6 cellular contexts compared by ENCODE assay signal in the genomic region with DNA sequence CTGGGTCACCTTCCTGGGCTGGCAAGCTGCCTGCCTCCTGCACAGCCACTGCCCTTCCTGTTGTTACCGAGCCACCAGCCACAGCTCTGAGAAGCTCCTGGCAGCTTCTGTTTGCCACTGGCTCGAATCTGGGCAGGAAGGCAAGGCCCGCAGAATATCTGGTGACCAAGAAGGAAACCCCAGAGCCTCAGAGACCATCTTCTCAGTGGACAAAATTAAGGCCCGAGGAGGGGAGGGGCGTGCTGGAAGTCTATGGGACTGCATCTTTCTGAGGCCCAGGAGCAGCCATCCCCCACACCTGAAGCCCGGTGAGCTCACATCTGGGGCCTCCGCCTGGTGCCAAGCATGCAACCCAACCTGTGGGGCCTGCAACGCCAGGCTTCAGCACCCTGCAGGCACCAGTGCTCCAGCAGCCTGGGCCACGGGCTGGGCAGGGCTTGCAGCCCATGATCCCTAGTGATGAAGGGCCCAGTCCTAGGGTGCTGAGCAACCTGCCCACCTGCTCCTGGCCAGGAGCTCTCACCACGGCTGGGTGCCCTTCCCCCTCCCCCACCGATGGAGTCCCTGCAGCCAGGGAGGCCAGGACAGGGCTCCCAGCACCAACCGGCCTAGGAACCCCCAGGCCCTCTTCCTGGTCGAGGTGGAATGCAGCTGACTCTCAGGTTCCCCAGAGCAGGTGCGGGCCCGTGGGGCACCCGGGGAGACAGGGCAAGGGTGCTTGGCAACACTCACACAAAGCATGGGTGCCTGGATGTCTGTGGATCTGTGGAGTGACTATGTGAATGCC. TPM values are rescaled to one million over a fixed set of nuclear protein-coding genes. Genes with fewer than 3 reads are reported as not detected.
DNase-seq lines count a peak whose midpoint lies in the region; ATAC-seq, FAIRE-seq and TF ChIP-seq lines count a peak whose summit lies in the region.

No MANE protein-coding gene starts in this region.

- intact Hi-C loops in HepG2 (cut with micrococcal nuclease; ENCODE audit: unreplicated experiment): loop anchor here (2.0 kb wide), 1 partner anchor 19 kb away; no protein-coding TSS in a partner anchor

- in situ Hi-C loops in HepG2 (cut with HindIII; ENCODE audit: extremely low pct_ligation_motif_present, low pct_unique_long_range_greater_than_20kb): no loop called here

- no TSS peak for BruUV-seq in HepG2 (replicated peaks; lab: Mats Ljungman, UMichigan)

- TF ChIP-seq POLR2A in HepG2 (IDR thresholded peaks at IDR 0.05; ENCODE audit: insufficient read depth in 1 of 2, low read depth in 2 of 2, low read length in 2 of 2): 0 out of 4 replicates have a peak, but pooled peaks of 1 of the 2 experiments have one; percentile 6

- no peak for TF ChIP-seq RAD21 in HepG2 (CRISPR knock-in tag; IDR thresholded peaks at IDR 0.05)

- peaks cover 5% of the 10 kb centered on the region; the same call in 1 of the 2 replicates for H4K20me1 ChIP-seq in HepG2 (ENCODE audit: insufficient read depth, low read length)

- H3K27me3 ChIP-seq in WERI-Rb-1 (ENCODE audit: insufficient read depth, low read depth, severe bottlenecking) (no peaks in the 10 kb centered on the region), HepG2 (ENCODE audit: control insufficient read depth in 1 of 2, insufficient read depth in 2 of 2, low read length in 2 of 2) (no peaks in the 10 kb centered on the region)

- WGBS in HepG2 (ENCODE audit: low lambda C conversion rate): 0% methylated on average over 3 of the region's 16 CpGs

- DNase-seq in WERI-Rb-1 (no peak), HepG2 (ENCODE audit: low spot score) (no peak), NCI-H1105 (lab: John Stamatoyannopoulos, UW) (no peak), dedifferentiated amniotic fluid mesenchymal stem cell (ENCODE audit: extremely low spot score) (no peak), anterior cingulate cortex (lab: John Stamatoyannopoulos, UW) (no peak)

- H3K4me3 ChIP-seq in WERI-Rb-1 (ENCODE audit: low read depth, low read length) (peak overlapping the region; percentile 93), HepG2 (replicated peaks in 1 of 3; ENCODE audit: insufficient read depth in 1 of 3, low read depth in 2 of 3, low read length in 3 of 3) (peak overlapping the region; percentile 68 to 96 (median 95))

- H3K9me3 ChIP-seq in WERI-Rb-1 (ENCODE audit: severe bottlenecking) (no peaks in the 10 kb centered on the region), HepG2 (ENCODE audit: low read length) (no peaks in the 10 kb centered on the region)

- TF ChIP-seq EP300 in HepG2 (IDR thresholded peaks at IDR 0.05; ENCODE audit: low read depth in 2 of 2, low read length in 2 of 2) (no peak), HepG2 (CRISPR knock-in tag; IDR thresholded peaks at IDR 0.05; ENCODE audit: borderline replicate concordance) (no peak)

- peaks cover 30% of the 10 kb centered on the region for H3K4me1 ChIP-seq in HepG2 (ENCODE audit: insufficient read depth, low read length)

- H3K4me2 ChIP-seq in HepG2 (ENCODE audit: low read depth, low read length): peak overlapping the region; percentile 98

- no peak for FAIRE-seq in HepG2 (lab: Jason Lieb, UNC)

- peak; percentile 10 for ATAC-seq in HepG2

- CTCF ChIA-PET in HepG2 (lab: Yijun Ruan, JAX; ENCODE audit: low intra/inter-chr PET ratio, low total read pairs): no interaction called here

- no peak for TF ChIP-seq CTCF in C4-2B (conservative IDR thresholded peaks at IDR 0.05)
- TF ChIP-seq CTCF in WERI-Rb-1 (IDR thresholded peaks at IDR 0.05; ENCODE audit: low read depth, low read length): no peak
- no peak for TF ChIP-seq CTCF in HepG2 (CRISPR knock-in tag; IDR thresholded peaks at IDR 0.05)

- peaks cover 45% of the 10 kb centered on the region for H3K79me2 ChIP-seq in HepG2 (ENCODE audit: insufficient read depth, low read length)

- peaks cover 33% of the 10 kb centered on the region for H3K36me3 ChIP-seq in WERI-Rb-1
- H3K36me3 ChIP-seq in HepG2 (replicated peaks in 1 of 2; ENCODE audit: control insufficient read depth in 1 of 2, insufficient read depth in 2 of 2, low read length in 2 of 2): peaks cover 3 to 5% of the 10 kb centered on the region in 2 experiments; a peak in 2 of 5 replicates

- H3K27ac ChIP-seq in C4-2B (peak overlapping the region; percentile 97), WERI-Rb-1 (peak overlapping the region; percentile 94), HepG2 (ENCODE audit: extremely low read length, insufficient read depth, low read length) (peak overlapping the region; percentile 77)

- H2AFZ ChIP-seq in HepG2 (ENCODE audit: low read length): no peak overlapping the region

- POLR2A ChIA-PET in HepG2 (lab: Yijun Ruan, JAX): interaction anchor here (1.0 to 1.4 kb wide), 4 partner anchors 10 to 46 kb away, joined by 3 to 4 read pairs (median 3); no protein-coding TSS in a partner anchor

- H3K9ac ChIP-seq in HepG2 (ENCODE audit: insufficient read depth, low read depth, low read length): peak overlapping the region; percentile 90

RNA-seq across cellular contexts. Expression of a gene that starts 0.9 kb away (rescaled TPM):
- total RNA-seq in HepG2 (2016; rRNA removed; fragmentation: Illumina TruSeq; extraction: Trizol): 7.2 and 9.3 TPM in 2 replicates
- 6.9 and 8.7 TPM in 2 replicates for total RNA-seq in HepG2 (2016; cell fraction: cytosol; rRNA removed; fragmentation: Illumina TruSeq; extraction: Trizol; ENCODE audit: low read depth)
- total RNA-seq in HepG2 (2016; cell fraction: insoluble cytoplasmic fraction; rRNA removed; fragmentation: Illumina TruSeq; extraction: Trizol): 6.2 and 9.8 TPM in 2 replicates
- total RNA-seq in HepG2 (2016; cell fraction: membrane; rRNA removed; fragmentation: Illumina TruSeq; extraction: Trizol): 15.1 and 19.3 TPM in 2 replicates
- 7.2 and 8.0 TPM in 2 replicates for total RNA-seq in HepG2 (2016; cell fraction: nucleus; rRNA removed; fragmentation: Illumina TruSeq; extraction: Trizol)
- 5.5 and 8.0 TPM in 2 replicates for polyA plus RNA-seq in HepG2 (2011; rRNA removed)
- polyA plus RNA-seq in HepG2 (2011; cell fraction: cytosol; rRNA removed): 7.7 and 13.2 TPM in 2 replicates
- 11.5 and 12.6 TPM in 2 replicates for polyA plus RNA-seq in HepG2 (2011; cell fraction: nucleus; rRNA removed)
- polyA plus RNA-seq in HepG2 (2012): 7.1 and 9.6 TPM in 2 replicates
- polyA plus RNA-seq in HepG2 (2016; cell fraction: cytosol; fragmentation: Illumina TruSeq; extraction: Trizol; ENCODE audit: low read depth): 12.5 and 15.0 TPM in 2 replicates
- polyA plus RNA-seq in HepG2 (2016; cell fraction: insoluble cytoplasmic fraction; fragmentation: Illumina TruSeq; extraction: Trizol; ENCODE audit: low read depth): 13.9 and 15.2 TPM in 2 replicates
- polyA plus RNA-seq in HepG2 (2016; cell fraction: membrane; fragmentation: Illumina TruSeq; extraction: Trizol; ENCODE audit: low read depth): 23.5 and 26.0 TPM in 2 replicates
- polyA plus RNA-seq in HepG2 (2016; cell fraction: nucleus; fragmentation: Illumina TruSeq; extraction: Trizol; ENCODE audit: insufficient read depth, low read depth): 16.7 and 16.9 TPM in 2 replicates
- 9.3 and 18.2 TPM in 2 replicates for polyA minus RNA-seq in HepG2 (2011; rRNA and poly(A)+ RNA removed; ENCODE audit: low replicate concordance)
- polyA minus RNA-seq in HepG2 (2011; cell fraction: cytosol; rRNA and poly(A)+ RNA removed): 13.4 and 15.4 TPM in 2 replicates
- 9.8 and 11.6 TPM in 2 replicates for polyA minus RNA-seq in HepG2 (2011; cell fraction: nucleus; rRNA and poly(A)+ RNA removed)

RNA-seq across cellular contexts. Expression of a gene that starts 1.0 kb away (rescaled TPM):
- 46.4 and 52.8 TPM in 2 replicates for total RNA-seq in HepG2 (2016; rRNA removed; fragmentation: Illumina TruSeq; extraction: Trizol)
- total RNA-seq in HepG2 (2016; cell fraction: cytosol; rRNA removed; fragmentation: Illumina TruSeq; extraction: Trizol; ENCODE audit: low read depth): 23.1 and 23.4 TPM in 2 replicates
- total RNA-seq in HepG2 (2016; cell fraction: insoluble cytoplasmic fraction; rRNA removed; fragmentation: Illumina TruSeq; extraction: Trizol): 37.6 and 53.6 TPM in 2 replicates
- total RNA-seq in HepG2 (2016; cell fraction: membrane; rRNA removed; fragmentation: Illumina TruSeq; extraction: Trizol): 22.1 and 22.9 TPM in 2 replicates
- total RNA-seq in HepG2 (2016; cell fraction: nucleus; rRNA removed; fragmentation: Illumina TruSeq; extraction: Trizol): 43.7 and 54.4 TPM in 2 replicates
- 94.8 and 104 TPM in 2 replicates for polyA plus RNA-seq in HepG2 (2011; rRNA removed)
- 80.0 and 107 TPM in 2 replicates for polyA plus RNA-seq in HepG2 (2011; cell fraction: cytosol; rRNA removed)
- polyA plus RNA-seq in HepG2 (2011; cell fraction: nucleus; rRNA removed): 412 and 553 TPM in 2 replicates
- 69.0 and 86.1 TPM in 2 replicates for polyA plus RNA-seq in HepG2 (2012)
- polyA plus RNA-seq in HepG2 (2016; cell fraction: cytosol; fragmentation: Illumina TruSeq; extraction: Trizol; ENCODE audit: low read depth): 11.0 and 11.1 TPM in 2 replicates
- 38.3 and 53.4 TPM in 2 replicates for polyA plus RNA-seq in HepG2 (2016; cell fraction: insoluble cytoplasmic fraction; fragmentation: Illumina TruSeq; extraction: Trizol; ENCODE audit: low read depth)
- polyA plus RNA-seq in HepG2 (2016; cell fraction: membrane; fragmentation: Illumina TruSeq; extraction: Trizol; ENCODE audit: low read depth): 14.8 and 15.0 TPM in 2 replicates
- polyA plus RNA-seq in HepG2 (2016; cell fraction: nucleus; fragmentation: Illumina TruSeq; extraction: Trizol; ENCODE audit: insufficient read depth, low read depth): 173 and 181 TPM in 2 replicates
- polyA minus RNA-seq in HepG2 (2011; rRNA and poly(A)+ RNA removed; ENCODE audit: low replicate concordance): 120 and 176 TPM in 2 replicates
- polyA minus RNA-seq in HepG2 (2011; cell fraction: cytosol; rRNA and poly(A)+ RNA removed): 37.5 and 38.1 TPM in 2 replicates
- 64.4 and 69.0 TPM in 2 replicates for polyA minus RNA-seq in HepG2 (2011; cell fraction: nucleus; rRNA and poly(A)+ RNA removed)

RNA-seq across cellular contexts. Expression of a gene that starts 5.6 kb away (rescaled TPM):
- total RNA-seq in HepG2 (2016; rRNA removed; fragmentation: Illumina TruSeq; extraction: Trizol): 0.15 TPM in 1 of 2 replicates, not detected in the other
- total RNA-seq in HepG2 (2016; cell fraction: cytosol; rRNA removed; fragmentation: Illumina TruSeq; extraction: Trizol; ENCODE audit: low read depth): not detected in 2 replicates
- 0.13 TPM in 1 of 2 replicates, not detected in the other for total RNA-seq in HepG2 (2016; cell fraction: insoluble cytoplasmic fraction; rRNA removed; fragmentation: Illumina TruSeq; extraction: Trizol)
- total RNA-seq in HepG2 (2016; cell fraction: membrane; rRNA removed; fragmentation: Illumina TruSeq; extraction: Trizol): not detected in 2 replicates
- 0.12 and 0.25 TPM in 2 replicates for total RNA-seq in HepG2 (2016; cell fraction: nucleus; rRNA removed; fragmentation: Illumina TruSeq; extraction: Trizol)
- polyA plus RNA-seq in HepG2 (2011; rRNA removed): 0.13 and 0.20 TPM in 2 replicates
- polyA plus RNA-seq in HepG2 (2011; cell fraction: cytosol; rRNA removed): 0.13 and 0.21 TPM in 2 replicates
- 1.5 and 2.4 TPM in 2 replicates for polyA plus RNA-seq in HepG2 (2011; cell fraction: nucleus; rRNA removed)
- polyA plus RNA-seq in HepG2 (2012): 0.17 TPM in 2 replicates
- polyA plus RNA-seq in HepG2 (2016; cell fraction: cytosol; fragmentation: Illumina TruSeq; extraction: Trizol; ENCODE audit: low read depth): not detected in 2 replicates
- polyA plus RNA-seq in HepG2 (2016; cell fraction: insoluble cytoplasmic fraction; fragmentation: Illumina TruSeq; extraction: Trizol; ENCODE audit: low read depth): not detected in 2 replicates
- polyA plus RNA-seq in HepG2 (2016; cell fraction: membrane; fragmentation: Illumina TruSeq; extraction: Trizol; ENCODE audit: low read depth): 0.07 TPM in 1 of 2 replicates, not detected in the other
- polyA plus RNA-seq in HepG2 (2016; cell fraction: nucleus; fragmentation: Illumina TruSeq; extraction: Trizol; ENCODE audit: insufficient read depth, low read depth): 0.25 and 0.30 TPM in 2 replicates
- 1.2 TPM in 2 replicates for polyA minus RNA-seq in HepG2 (2011; rRNA and poly(A)+ RNA removed; ENCODE audit: low replicate concordance)
- 0.20 and 0.26 TPM in 2 replicates for polyA minus RNA-seq in HepG2 (2011; cell fraction: cytosol; rRNA and poly(A)+ RNA removed)
- 0.64 and 0.75 TPM in 2 replicates for polyA minus RNA-seq in HepG2 (2011; cell fraction: nucleus; rRNA and poly(A)+ RNA removed)

RNA-seq across cellular contexts. Expression of a gene that starts 17.1 kb away (rescaled TPM):
- total RNA-seq in HepG2 (2016; rRNA removed; fragmentation: Illumina TruSeq; extraction: Trizol): 21.7 and 22.2 TPM in 2 replicates
- 24.8 and 28.1 TPM in 2 replicates for total RNA-seq in HepG2 (2016; cell fraction: cytosol; rRNA removed; fragmentation: Illumina TruSeq; extraction: Trizol; ENCODE audit: low read depth)
- 20.1 and 22.6 TPM in 2 replicates for total RNA-seq in HepG2 (2016; cell fraction: insoluble cytoplasmic fraction; rRNA removed; fragmentation: Illumina TruSeq; extraction: Trizol)
- 31.7 and 36.4 TPM in 2 replicates for total RNA-seq in HepG2 (2016; cell fraction: membrane; rRNA removed; fragmentation: Illumina TruSeq; extraction: Trizol)
- 11.4 and 12.3 TPM in 2 replicates for total RNA-seq in HepG2 (2016; cell fraction: nucleus; rRNA removed; fragmentation: Illumina TruSeq; extraction: Trizol)
- polyA plus RNA-seq in HepG2 (2011; rRNA removed): 8.3 and 9.8 TPM in 2 replicates
- 7.8 and 16.6 TPM in 2 replicates for polyA plus RNA-seq in HepG2 (2011; cell fraction: cytosol; rRNA removed)
- polyA plus RNA-seq in HepG2 (2011; cell fraction: nucleus; rRNA removed): 25.8 and 26.1 TPM in 2 replicates
- polyA plus RNA-seq in HepG2 (2012): 3.8 and 6.3 TPM in 2 replicates
- 31.1 and 33.4 TPM in 2 replicates for polyA plus RNA-seq in HepG2 (2016; cell fraction: cytosol; fragmentation: Illumina TruSeq; extraction: Trizol; ENCODE audit: low read depth)
- 23.1 and 24.5 TPM in 2 replicates for polyA plus RNA-seq in HepG2 (2016; cell fraction: insoluble cytoplasmic fraction; fragmentation: Illumina TruSeq; extraction: Trizol; ENCODE audit: low read depth)
- 29.1 and 32.2 TPM in 2 replicates for polyA plus RNA-seq in HepG2 (2016; cell fraction: membrane; fragmentation: Illumina TruSeq; extraction: Trizol; ENCODE audit: low read depth)
- 20.2 and 22.1 TPM in 2 replicates for polyA plus RNA-seq in HepG2 (2016; cell fraction: nucleus; fragmentation: Illumina TruSeq; extraction: Trizol; ENCODE audit: insufficient read depth, low read depth)
- polyA minus RNA-seq in HepG2 (2011; rRNA and poly(A)+ RNA removed; ENCODE audit: low replicate concordance): 13.5 and 21.4 TPM in 2 replicates
- 5.6 and 5.9 TPM in 2 replicates for polyA minus RNA-seq in HepG2 (2011; cell fraction: cytosol; rRNA and poly(A)+ RNA removed)
- 6.5 and 9.0 TPM in 2 replicates for polyA minus RNA-seq in HepG2 (2011; cell fraction: nucleus; rRNA and poly(A)+ RNA removed)

RNA-seq across cellular contexts. Expression of a gene that starts 17.8 kb away (rescaled TPM):
- total RNA-seq in HepG2 (2016; rRNA removed; fragmentation: Illumina TruSeq; extraction: Trizol): 16.4 and 29.4 TPM in 2 replicates
- 10.4 and 10.9 TPM in 2 replicates for total RNA-seq in HepG2 (2016; cell fraction: cytosol; rRNA removed; fragmentation: Illumina TruSeq; extraction: Trizol; ENCODE audit: low read depth)
- 13.5 and 33.2 TPM in 2 replicates for total RNA-seq in HepG2 (2016; cell fraction: insoluble cytoplasmic fraction; rRNA removed; fragmentation: Illumina TruSeq; extraction: Trizol)
- 10.5 and 11.3 TPM in 2 replicates for total RNA-seq in HepG2 (2016; cell fraction: membrane; rRNA removed; fragmentation: Illumina TruSeq; extraction: Trizol)
- 35.1 and 37.0 TPM in 2 replicates for total RNA-seq in HepG2 (2016; cell fraction: nucleus; rRNA removed; fragmentation: Illumina TruSeq; extraction: Trizol)
- polyA plus RNA-seq in HepG2 (2011; rRNA removed): 50.8 and 56.3 TPM in 2 replicates
- 13.0 and 18.3 TPM in 2 replicates for polyA plus RNA-seq in HepG2 (2011; cell fraction: cytosol; rRNA removed)
- 917 and 1,082 TPM in 2 replicates for polyA plus RNA-seq in HepG2 (2011; cell fraction: nucleus; rRNA removed)
- 32.6 and 50.5 TPM in 2 replicates for polyA plus RNA-seq in HepG2 (2012)
- 2.3 and 2.4 TPM in 2 replicates for polyA plus RNA-seq in HepG2 (2016; cell fraction: cytosol; fragmentation: Illumina TruSeq; extraction: Trizol; ENCODE audit: low read depth)
- 11.7 and 14.4 TPM in 2 replicates for polyA plus RNA-seq in HepG2 (2016; cell fraction: insoluble cytoplasmic fraction; fragmentation: Illumina TruSeq; extraction: Trizol; ENCODE audit: low read depth)
- polyA plus RNA-seq in HepG2 (2016; cell fraction: membrane; fragmentation: Illumina TruSeq; extraction: Trizol; ENCODE audit: low read depth): 6.7 and 8.0 TPM in 2 replicates
- 144 and 162 TPM in 2 replicates for polyA plus RNA-seq in HepG2 (2016; cell fraction: nucleus; fragmentation: Illumina TruSeq; extraction: Trizol; ENCODE audit: insufficient read depth, low read depth)
- polyA minus RNA-seq in HepG2 (2011; rRNA and poly(A)+ RNA removed; ENCODE audit: low replicate concordance): 19.2 and 70.6 TPM in 2 replicates
- polyA minus RNA-seq in HepG2 (2011; cell fraction: cytosol; rRNA and poly(A)+ RNA removed): 16.2 and 18.0 TPM in 2 replicates
- polyA minus RNA-seq in HepG2 (2011; cell fraction: nucleus; rRNA and poly(A)+ RNA removed): 47.0 and 52.1 TPM in 2 replicates
